33 cellular contexts compared by ENCODE assay signal in genomic region chr2:199383006-199383405, GRCh38.
"Had no signal": no experiment of that assay in that cellular context is flagged by ENCODE, and none has a peak within 500 bp of the region (broad histone marks: within the 10 kb centered on the region; RNA-seq: fewer than 3 reads in every experiment).

No MANE protein-coding gene starts in this region.

- H3K36me3 ChIP-seq: neural progenitor cell, ovary, right lobe of liver, spleen, suprapubic skin, tibial artery, upper lobe of right lung, uterus had no signal

- H3K4me3 Mint-ChIP-seq: naive B cell; naive thymus-derived CD8-positive, alpha-beta T cell; natural killer cell treated with Interleukin-12 subunit alpha and Interleukin-12 subunit beta and Interleukin-15 and Interleukin-18, amount 100 ng/mL, for 72 hours; nephron progenitor cell; neural progenitor cell; stimulated activated memory B cell treated with anti-CD40 and anti-IgM and Interleukin-4, amounts not matched to agents 10 μg/mL and 1 μg/mL and 100 μg/mL, for 72 hours; stimulated activated naive CD8-positive, alpha-beta T cell treated with anti-CD3 and anti-CD28 coated beads, Interleukin-15, amount 100 ng/mL, for 72 hours; type B pancreatic cell had no signal

- H3K27ac Mint-ChIP-seq: naive B cell; natural killer cell treated with Interleukin-12 subunit alpha and Interleukin-12 subunit beta and Interleukin-15 and Interleukin-18, amount 100 ng/mL, for 72 hours; nephron progenitor cell; neural progenitor cell; progenitor cell of endocrine pancreas; stimulated activated memory B cell treated with anti-CD40 and anti-IgM and Interleukin-4, amounts not matched to agents 10 μg/mL and 1 μg/mL and 100 μg/mL, for 72 hours; stimulated activated naive CD8-positive, alpha-beta T cell treated with anti-CD3 and anti-CD28 coated beads, Interleukin-15, amount 100 ng/mL, for 72 hours; type B pancreatic cell had no signal

- H3K27me3 ChIP-seq: neural progenitor cell, ovary, right lobe of liver, suprapubic skin, testis, tibial artery, transverse colon, upper lobe of right lung, uterus had no signal

- H3K36me3 Mint-ChIP-seq: naive B cell; naive thymus-derived CD8-positive, alpha-beta T cell; natural killer cell treated with Interleukin-12 subunit alpha and Interleukin-12 subunit beta and Interleukin-15 and Interleukin-18, amount 100 ng/mL, for 72 hours; stimulated activated memory B cell treated with anti-CD40 and anti-IgM and Interleukin-4, amounts not matched to agents 10 μg/mL and 1 μg/mL and 100 μg/mL, for 72 hours had no signal

- H3K9me3 ChIP-seq: ovary, psoas muscle, right lobe of liver, spleen, suprapubic skin, testis, tibial artery, transverse colon, upper lobe of right lung, uterus had no signal

- H3K79me2 ChIP-seq: parathyroid adenoma had no signal

- H3K4me1 Mint-ChIP-seq: naive B cell; naive thymus-derived CD8-positive, alpha-beta T cell; neural progenitor cell; stimulated activated memory B cell treated with anti-CD40 and anti-IgM and Interleukin-4, amounts not matched to agents 10 μg/mL and 1 μg/mL and 100 μg/mL, for 72 hours; stimulated activated naive CD8-positive, alpha-beta T cell treated with anti-CD3 and anti-CD28 coated beads, Interleukin-15, amount 100 ng/mL, for 72 hours had no signal

- H3K4me2 ChIP-seq: neural progenitor cell, smooth muscle cell had no signal

- H3K9me3 Mint-ChIP-seq: naive thymus-derived CD8-positive, alpha-beta T cell; natural killer cell treated with Interleukin-12 subunit alpha and Interleukin-12 subunit beta and Interleukin-15 and Interleukin-18, amount 100 ng/mL, for 72 hours; nephron progenitor cell; neural progenitor cell; stimulated activated memory B cell treated with anti-CD40 and anti-IgM and Interleukin-4, amounts not matched to agents 10 μg/mL and 1 μg/mL and 100 μg/mL, for 72 hours; stimulated activated naive CD8-positive, alpha-beta T cell treated with anti-CD3 and anti-CD28 coated beads, Interleukin-15, amount 100 ng/mL, for 72 hours; type B pancreatic cell had no signal

- H2AFZ ChIP-seq: neural progenitor cell, parathyroid adenoma had no signal

- H3K27me3 Mint-ChIP-seq: progenitor cell of endocrine pancreas; stimulated activated memory B cell treated with anti-CD40 and anti-IgM and Interleukin-4, amounts not matched to agents 10 μg/mL and 1 μg/mL and 100 μg/mL, for 72 hours; type B pancreatic cell had no signal

- H3K4me3 ChIP-seq: neural progenitor cell, ovary, psoas muscle, right lobe of liver, skin epidermis, smooth muscle cell, spleen, suprapubic skin, testis, tibial artery, transverse colon, upper lobe of right lung, uterus had no signal

- DNase-seq: naive B cell; naive thymus-derived CD8-positive, alpha-beta T cell; nephron progenitor cell; occipital lobe; ovary; posterior cingulate gyrus; psoas muscle; right cardiac atrium; right lobe of liver; spleen; stimulated activated CD4-positive, alpha-beta T cell treated with anti-CD3 and anti-CD28 coated beads, Interleukin-12 subunit alpha, Interleukin-12 subunit beta, amount 100 ng/mL, for 4 hours; stimulated activated CD4-positive, alpha-beta T cell treated with anti-CD3 and anti-CD28 coated beads, Interleukin-1b, Interleukin-23, amount 100 ng/mL, for 48 hours; stimulated activated CD4-positive, alpha-beta T cell treated with anti-CD3 and anti-CD28 coated beads, Interleukin-4, amount 100 ng/mL, for 1 hour; stimulated activated CD4-positive, alpha-beta T cell treated with anti-CD3 and anti-CD28 coated beads, Interleukin-4, amount 100 ng/mL, for 4 hours; stimulated activated CD8-positive, alpha-beta memory T cell treated with anti-CD3 and anti-CD28 coated beads, Interleukin-4, amount 100 ng/mL, for 48 hours; stimulated activated naive CD4-positive, alpha-beta T cell; stimulated activated naive CD8-positive, alpha-beta T cell treated with anti-CD3 and anti-CD28 coated beads, Interleukin-15, amount 100 ng/mL, for 72 hours; stimulated activated naive CD8-positive, alpha-beta T cell treated with anti-CD3 and anti-CD28 coated beads, Interleukin-15, Interleukin-2, amounts not matched to agents 100 U/mL and 50 U/mL, for 24 hours; substantia nigra; testis; tibial artery; transverse colon; upper lobe of right lung; uterus had no signal

- H3K27ac ChIP-seq: neural progenitor cell, ovary, parathyroid adenoma, psoas muscle, right lobe of liver, skin epidermis, spleen, suprapubic skin, testis, tibial artery, transverse colon, upper lobe of right lung, uterus had no signal

- H3K4me1 ChIP-seq: neural progenitor cell, parathyroid adenoma, psoas muscle, right lobe of liver, spleen, suprapubic skin, testis, upper lobe of right lung, uterus had no signal

- ATAC-seq: naive thymus-derived CD8-positive, alpha-beta T cell; natural killer cell treated with Interleukin-12 subunit alpha and Interleukin-12 subunit beta and Interleukin-15 and Interleukin-18, amount 100 ng/mL, for 72 hours; psoas muscle; right cardiac atrium; right lobe of liver; stimulated activated memory B cell treated with anti-CD40 and anti-IgM and Interleukin-4, amounts not matched to agents 10 μg/mL and 1 μg/mL and 100 μg/mL, for 72 hours; stimulated activated naive CD8-positive, alpha-beta T cell treated with anti-CD3 and anti-CD28 coated beads, Interleukin-15, amount 100 ng/mL, for 72 hours; stimulated activated naive CD8-positive, alpha-beta T cell treated with anti-CD3 and anti-CD28 coated beads, Interleukin-15, Interleukin-2, amounts not matched to agents 100 U/mL and 50 U/mL, for 24 hours; upper lobe of right lung had no signal
